In the genomic region with DNA sequence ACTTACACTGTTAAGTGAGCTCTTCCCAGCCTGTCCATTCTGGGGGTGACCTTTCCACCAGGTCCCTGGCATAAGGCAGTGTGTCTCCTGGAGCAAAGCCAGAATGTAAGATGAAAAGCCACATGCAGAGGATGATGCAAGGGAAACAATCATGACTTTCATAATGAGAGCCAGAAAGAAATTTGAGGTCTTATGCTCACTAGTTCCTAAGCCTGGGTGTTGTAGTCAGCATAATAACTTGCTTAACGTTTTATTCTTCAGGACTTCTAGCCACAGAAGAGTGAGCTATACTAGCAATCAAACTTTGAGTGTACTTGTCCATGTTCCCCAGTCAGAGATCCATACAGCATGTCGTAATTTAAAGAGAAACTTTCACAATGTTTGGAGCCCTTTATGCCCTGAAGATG, we compare ENCODE assay signal across 17 cellular contexts.
DNase-seq lines count a peak whose midpoint lies in the region; ATAC-seq and TF ChIP-seq lines count a peak whose summit lies in the region.
"Had no signal": no experiment of that assay in that cellular context is flagged by ENCODE, and none has a peak within 500 bp of the region (broad histone marks: within the 10 kb centered on the region; RNA-seq: fewer than 3 reads in every experiment).

No MANE protein-coding gene starts in this region.

- H3K36me3 ChIP-seq in gastrocnemius medialis: no peaks in the 10 kb centered on the region
- H3K36me3 ChIP-seq: suprapubic skin had no signal

- no peaks in the 10 kb centered on the region for H3K27me3 ChIP-seq in gastrocnemius medialis
- H3K27me3 ChIP-seq: suprapubic skin had no signal

- intact Hi-C loops in gastrocnemius medialis (cut with DNase I; ENCODE audit: low total_unique reads): loop anchor here (10.0 kb wide), 1 partner anchor 103 kb away; a partner anchor contains a TSS

- peaks cover 4% of the 10 kb centered on the region for H3K27me3 Mint-ChIP-seq in mesothelial cell of epicardium (ENCODE audit: low read depth)
- no peaks in the 10 kb centered on the region for H3K27me3 Mint-ChIP-seq in activated CD4-positive, alpha-beta memory T cell treated with anti-CD3 and anti-CD28 coated beads, Interleukin-2, amount 10 ng/mL, durations not matched to agents 7 days and 5 days

- H3K9me3 ChIP-seq in gastrocnemius medialis: no peaks in the 10 kb centered on the region
- H3K9me3 ChIP-seq: suprapubic skin had no signal

- H3K4me3 Mint-ChIP-seq in mesothelial cell of epicardium: no peak overlapping the region
- no peak overlapping the region for H3K4me3 Mint-ChIP-seq in activated CD4-positive, alpha-beta memory T cell treated with anti-CD3 and anti-CD28 coated beads, Interleukin-2, amount 10 ng/mL, durations not matched to agents 7 days and 5 days
- H3K4me3 Mint-ChIP-seq: activated T-cell treated with anti-CD3 and anti-CD28 coated beads, Interleukin-2, amount 50 U/mL, for 4 hours had no signal

- CTCF ChIA-PET in activated CD4-positive, alpha-beta memory T cell treated with anti-CD3 and anti-CD28 coated beads, Interleukin-2, amount 10 ng/mL, durations not matched to agents 7 days and 5 days (lab: Charles Lee): no interaction called here

- peaks cover 30 to 38% of the 10 kb centered on the region in 2 donors for H3K4me1 ChIP-seq in gastrocnemius medialis
- H3K4me1 ChIP-seq: suprapubic skin had no signal

- H3K9me3 Mint-ChIP-seq in mesothelial cell of epicardium: no peaks in the 10 kb centered on the region
- no peaks in the 10 kb centered on the region for H3K9me3 Mint-ChIP-seq in activated CD4-positive, alpha-beta memory T cell treated with anti-CD3 and anti-CD28 coated beads, Interleukin-2, amount 10 ng/mL, durations not matched to agents 7 days and 5 days
- H3K9me3 Mint-ChIP-seq: activated T-cell treated with anti-CD3 and anti-CD28 coated beads, Interleukin-2, amount 50 U/mL, for 4 hours had no signal

- POLR2A ChIA-PET in activated CD4-positive, alpha-beta memory T cell treated with anti-CD3 and anti-CD28 coated beads, Interleukin-2, amount 10 ng/mL, durations not matched to agents 7 days and 5 days (lab: Charles Lee): no interaction called here

- TF ChIP-seq POLR2A in NB4 (IDR thresholded peaks at IDR 0.05; ENCODE audit: extremely low read depth, insufficient read length) (no peak), gastrocnemius medialis (IDR thresholded peaks at IDR 0.05) (no peak)

- no peaks in the 10 kb centered on the region for H3K36me3 Mint-ChIP-seq in mesothelial cell of epicardium
- H3K36me3 Mint-ChIP-seq in activated CD4-positive, alpha-beta memory T cell treated with anti-CD3 and anti-CD28 coated beads, Interleukin-2, amount 10 ng/mL, durations not matched to agents 7 days and 5 days (ENCODE audit: low read depth): no peaks in the 10 kb centered on the region

- DNase-seq in SIG-M5 treated with dmso at 0.1 percent for 504 hours (lab: John Stamatoyannopoulos, UW; ENCODE audit: unreplicated experiment): peak; percentile 37
- DNase-seq in SIG-M5 (lab: John Stamatoyannopoulos, UW): no peak
- DNase-seq in NB4 (ENCODE audit: low read depth): peak; percentile 34
- DNase-seq in choroid plexus epithelial cell (ENCODE audit: low read depth): peak; percentile 47
- DNase-seq in gastrocnemius medialis: peak; percentile 56 to 84
- no peak for DNase-seq in mesothelial cell of epicardium (ENCODE audit: low spot score in 2 of 2, unreplicated experiment in 2 of 2)
- DNase-seq in activated CD4-positive, alpha-beta memory T cell treated with anti-CD3 and anti-CD28 coated beads, Interleukin-2, amount 10 ng/mL, durations not matched to agents 7 days and 5 days: no peak
- DNase-seq: activated CD4-positive, alpha-beta T cell treated with anti-CD3 and anti-CD28 coated beads for 48 hours; activated T-cell treated with anti-CD3 and anti-CD28 coated beads, Interleukin-2, amount 50 U/mL, for 4 hours; cerebellar nuclear complex; DMS153; GOT3; head of caudate nucleus; NCI-H2081 treated with DMSO at 0.1 percent for 48 hours; PC-3 had no signal

- peaks cover 9% of the 10 kb centered on the region for H3K4me1 Mint-ChIP-seq in mesothelial cell of epicardium
- no peaks in the 10 kb centered on the region for H3K4me1 Mint-ChIP-seq in activated CD4-positive, alpha-beta memory T cell treated with anti-CD3 and anti-CD28 coated beads, Interleukin-2, amount 10 ng/mL, durations not matched to agents 7 days and 5 days

- H3K27ac Mint-ChIP-seq in mesothelial cell of epicardium: no peak overlapping the region
- no peak overlapping the region for H3K27ac Mint-ChIP-seq in activated CD4-positive, alpha-beta memory T cell treated with anti-CD3 and anti-CD28 coated beads, Interleukin-2, amount 10 ng/mL, durations not matched to agents 7 days and 5 days

- H3K4me3 ChIP-seq in NB4 (ENCODE audit: low read depth, low read length): no peak overlapping the region
- H3K4me3 ChIP-seq in choroid plexus epithelial cell (ENCODE audit: low read depth, low read length): no peak overlapping the region
- no peak overlapping the region for H3K4me3 ChIP-seq in gastrocnemius medialis
- H3K4me3 ChIP-seq: suprapubic skin had no signal

- H3K27ac ChIP-seq in gastrocnemius medialis: peak overlapping the region; percentile 64 to 83 (median 81)
- H3K27ac ChIP-seq: suprapubic skin had no signal

- in situ Hi-C loops in gastrocnemius medialis (cut with MboI; ENCODE audit: low sequenced_read_pairs in 4 of 4): no loop called here

- ATAC-seq in gastrocnemius medialis (peak; percentile 92 to 96), HG03159 (IDR thresholded peaks at IDR 0.05; ENCODE audit: unreplicated experiment) (no peak)
- ATAC-seq: activated T-cell treated with anti-CD3 and anti-CD28 coated beads, Interleukin-2, amount 50 U/mL, for 4 hours; PC-3 had no signal

- TF ChIP-seq CTCF in NB4 (IDR thresholded peaks at IDR 0.05; ENCODE audit: low read depth, low read length): no peak
- TF ChIP-seq CTCF in choroid plexus epithelial cell (conservative IDR thresholded peaks at IDR 0.05; ENCODE audit: low read depth, low read length): no peak
- TF ChIP-seq CTCF in gastrocnemius medialis (IDR thresholded peaks at IDR 0.05 in 4 of 5, conservative IDR thresholded peaks at IDR 0.05 in 1 of 5): no peak
- no peak for TF ChIP-seq CTCF in mesothelial cell of epicardium (IDR thresholded peaks at IDR 0.05; ENCODE audit: unreplicated experiment)

Comparison
In these comparisons a context has a peak if more than half of its experiments do, and no peak if none do; other contexts are left out.
1. DNase-seq: peak in SIG-M5 treated with dmso at 0.1 percent for 504 hours (single experiment), NB4 (single experiment), choroid plexus epithelial cell (single experiment) and gastrocnemius medialis (2 of 2); none in SIG-M5 (single experiment), mesothelial cell of epicardium (0 of 2) and activated CD4-positive, alpha-beta memory T cell treated with anti-CD3 and anti-CD28 coated beads, Interleukin-2, amount 10 ng/mL, durations not matched to agents 7 days and 5 days (single experiment).